21 cellular contexts compared by ENCODE assay signal in the genomic region with DNA sequence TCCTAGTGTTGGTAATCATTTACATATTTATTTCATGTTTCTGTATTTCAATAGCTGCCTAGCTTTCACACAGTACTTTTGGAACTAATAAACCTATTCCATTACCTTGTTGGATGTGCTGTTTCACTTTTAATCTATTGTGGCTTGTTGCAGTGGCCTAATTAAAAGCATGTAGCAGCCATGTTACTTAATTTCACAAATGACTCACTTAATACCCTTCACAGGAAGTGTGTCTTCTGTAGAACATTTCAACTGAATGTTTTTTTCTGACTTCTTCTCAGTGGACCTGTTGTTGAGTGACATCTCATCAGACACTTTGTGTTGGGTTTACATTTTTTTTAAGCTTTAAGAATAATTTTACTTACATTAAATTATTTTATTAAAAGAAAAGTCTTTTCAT.
DNase-seq lines count a peak whose midpoint lies in the region; ATAC-seq and TF ChIP-seq lines count a peak whose summit lies in the region.
"Had no signal": no experiment of that assay in that cellular context is flagged by ENCODE, and none has a peak within 500 bp of the region (broad histone marks: within the 10 kb centered on the region; RNA-seq: fewer than 3 reads in every experiment).

No MANE protein-coding gene starts in this region.

- no peaks in the 10 kb centered on the region for H3K36me3 ChIP-seq in fibroblast of lung (ENCODE audit: control insufficient read depth, insufficient read depth, low read length)
- H3K36me3 ChIP-seq in psoas muscle (ENCODE audit: insufficient read depth in 1 of 2, low read depth in 1 of 2): no peaks in the 10 kb centered on the region
- H3K36me3 ChIP-seq: BLaER1, HAP-1, left lung, neutrophil, tibial nerve had no signal

- H3K27me3 ChIP-seq in fibroblast of lung (ENCODE audit: control insufficient read depth, insufficient read depth, low read length): no peaks in the 10 kb centered on the region
- H3K27me3 ChIP-seq in psoas muscle (ENCODE audit: insufficient read depth in 3 of 3, low read length in 2 of 3): peaks cover 0 to 3% (median 0%) of the 10 kb centered on the region in 3 donors
- H3K27me3 ChIP-seq: BLaER1, left lung, neutrophil, tibial nerve had no signal

- ATAC-seq in HG02981 (IDR thresholded peaks at IDR 0.05; ENCODE audit: unreplicated experiment): peak; percentile 70
- ATAC-seq in SK-N-SH treated with all-trans-retinoic acid at 6 μM for 48 hours: no peak
- ATAC-seq in psoas muscle: no peak
- ATAC-seq: left lung had no signal

- intact Hi-C loops in psoas muscle (cut with DNase I): no loop called here

- H3K4me3 ChIP-seq in fibroblast of lung (replicated peaks in 1 of 4; ENCODE audit: control extremely low read depth in 1 of 4, insufficient read depth in 1 of 4, low read depth in 3 of 4, low read length in 4 of 4) (no peak overlapping the region), psoas muscle (no peak overlapping the region)
- H3K4me3 ChIP-seq: BLaER1, HAP-1, left lung, PC-9, tibial nerve had no signal

- no peaks in the 10 kb centered on the region for H3K9me3 ChIP-seq in fibroblast of lung (ENCODE audit: control insufficient read depth, insufficient read depth, low read depth, low read length)
- H3K9me3 ChIP-seq in psoas muscle: no peaks in the 10 kb centered on the region
- H3K9me3 ChIP-seq: HAP-1, neutrophil had no signal

- H2AFZ ChIP-seq in fibroblast of lung (ENCODE audit: low read length): no peak overlapping the region
- H2AFZ ChIP-seq: PC-9 had no signal

- H3K27ac ChIP-seq in fibroblast of lung (ENCODE audit: insufficient read depth, low read length) (no peak overlapping the region), psoas muscle (no peak overlapping the region)
- H3K27ac ChIP-seq: BLaER1, left lung, neutrophil, PC-9, tibial nerve had no signal

- H3K9ac ChIP-seq in fibroblast of lung (ENCODE audit: insufficient read depth, low read length): no peak overlapping the region
- H3K9ac ChIP-seq: BLaER1 had no signal

- no peaks in the 10 kb centered on the region for H4K20me1 ChIP-seq in fibroblast of lung (ENCODE audit: control insufficient read depth, extremely low read depth, insufficient read depth, low read length)
- H4K20me1 ChIP-seq: BLaER1 had no signal

- no peak for TF ChIP-seq CTCF in fibroblast of lung (conservative IDR thresholded peaks at IDR 0.05 in 1 of 2, IDR thresholded peaks at IDR 0.05 in 1 of 2; ENCODE audit: low read depth in 1 of 2, low read length in 2 of 2)
- TF ChIP-seq CTCF in psoas muscle (IDR thresholded peaks at IDR 0.05): no peak

- H3K4me1 ChIP-seq in fibroblast of lung (ENCODE audit: control insufficient read depth, extremely low read depth, insufficient read depth, low read length) (peaks cover 26% of the 10 kb centered on the region), psoas muscle (no peaks in the 10 kb centered on the region)
- H3K4me1 ChIP-seq: HAP-1, tibial nerve had no signal

- DNase-seq in CD1c-positive myeloid dendritic cell (ENCODE audit: extremely low spot score) (peak; percentile 44), NOMO-1 treated with dmso at 0.1 percent for 144 hours (lab: John Stamatoyannopoulos, UW; ENCODE audit: unreplicated experiment) (peak; percentile 27), fibroblast of lung (ENCODE audit: low read depth in 2 of 2) (no peak), D341Med (ENCODE audit: low spot score) (no peak), psoas muscle (no peak)
- DNase-seq: activated CD4-positive, alpha-beta memory T cell treated with anti-CD3 and anti-CD28 coated beads for 36 hours; activated CD4-positive, CD25-positive, alpha-beta regulatory T cell; aorta; COR-L47; GF-D8; left lung; naive B cell; NCI-H146; PC-9; Right ventricle myocardium superior had no signal

- H3K79me2 ChIP-seq in fibroblast of lung (ENCODE audit: control insufficient read depth, insufficient read depth, low read length): no peaks in the 10 kb centered on the region

- H3K4me2 ChIP-seq in fibroblast of lung (ENCODE audit: extremely low read depth, insufficient read depth, low read length): peak overlapping the region; percentile 15
- H3K4me2 ChIP-seq: BLaER1, PC-9 had no signal

TF ChIP-seq in SK-N-SH treated with all-trans-retinoic acid at 6 μM for 48 hours, 23 proteins besides CTCF, POLR2A, EP300 and RAD21:
- TF ChIP-seq POU6F1 (CRISPR knock-in tag; IDR thresholded peaks at IDR 0.05; ENCODE audit: borderline replicate concordance, low read depth): no peak
- no peak for TF ChIP-seq ZNF565 (CRISPR knock-in tag; conservative IDR thresholded peaks at IDR 0.05; ENCODE audit: low read depth)
- TF ChIP-seq ESRRG (CRISPR knock-in tag; IDR thresholded peaks at IDR 0.05): no peak
- TF ChIP-seq TOX (CRISPR knock-in tag; IDR thresholded peaks at IDR 0.05; ENCODE audit: borderline replicate concordance): no peak
- no peak for TF ChIP-seq TCF4 (CRISPR knock-in tag; IDR thresholded peaks at IDR 0.05; ENCODE audit: borderline replicate concordance)
- no peak for TF ChIP-seq ZNF8 (CRISPR knock-in tag; IDR thresholded peaks at IDR 0.05)
- no peak for TF ChIP-seq BACH2 (CRISPR knock-in tag; IDR thresholded peaks at IDR 0.05; ENCODE audit: borderline replicate concordance)
- no peak for TF ChIP-seq ZC3H10 (CRISPR knock-in tag; IDR thresholded peaks at IDR 0.05)
- TF ChIP-seq PATZ1 (CRISPR knock-in tag; IDR thresholded peaks at IDR 0.05; ENCODE audit: borderline replicate concordance): no peak
- TF ChIP-seq GLIS3 (CRISPR knock-in tag; IDR thresholded peaks at IDR 0.05): no peak
- TF ChIP-seq PPARA (CRISPR knock-in tag; IDR thresholded peaks at IDR 0.05; ENCODE audit: borderline replicate concordance): no peak
- TF ChIP-seq TSHZ2 (CRISPR knock-in tag; IDR thresholded peaks at IDR 0.05): no peak
TF ChIP-seq in SK-N-SH treated with all-trans-retinoic acid at 6 μM for 48 hours: peak in this region for 0.

Comparison
In these comparisons a context has a peak if more than half of its experiments do, and no peak if none do; other contexts are left out.
1. DNase-seq: peak in CD1c-positive myeloid dendritic cell (single experiment) and NOMO-1 treated with dmso at 0.1 percent for 144 hours (single experiment); none in fibroblast of lung (0 of 2), D341Med (single experiment) and psoas muscle (0 of 2).